Comparison of ENCODE assay signal across 1 cellular context in the genomic region with DNA sequence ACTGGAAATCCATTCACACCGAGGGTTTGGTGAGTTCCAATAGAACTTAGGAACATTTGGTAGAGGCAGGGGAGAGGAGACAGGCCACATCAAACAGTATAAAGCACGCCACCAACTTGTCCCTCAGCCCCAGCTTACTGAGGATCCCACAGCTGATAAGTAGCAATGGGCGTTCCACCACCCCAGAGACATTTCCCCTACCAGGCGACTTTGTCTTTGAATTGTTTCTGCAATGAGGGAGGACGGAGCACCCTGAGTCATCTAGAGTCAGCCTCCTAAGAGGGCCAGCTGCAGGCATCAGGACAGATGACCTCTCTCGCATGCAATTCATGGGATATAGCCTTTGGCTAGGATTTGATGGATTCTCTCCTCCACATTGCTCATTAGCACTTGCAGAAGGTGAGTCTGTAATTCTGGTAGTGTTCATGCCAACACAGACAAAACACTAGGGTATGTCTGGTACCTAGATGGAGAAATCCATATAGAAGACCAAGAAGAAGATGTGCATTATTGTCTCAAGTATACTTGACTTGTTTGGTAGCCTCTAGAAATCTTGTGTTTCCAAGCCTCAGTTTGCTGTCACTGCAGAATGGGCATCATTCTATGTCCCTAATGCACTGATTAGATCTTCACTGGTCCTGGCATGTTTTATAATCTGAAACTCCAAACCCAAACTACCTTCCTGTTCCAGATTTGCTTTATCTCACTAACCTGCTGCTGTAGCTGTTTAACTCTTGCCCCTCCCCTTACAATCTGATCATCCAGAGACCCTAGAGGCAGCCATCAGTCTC.
TF ChIP-seq lines count a peak whose summit lies in the region.

No MANE protein-coding gene starts in this region.

TF ChIP-seq in H1, 55 proteins besides CTCF, POLR2A, EP300 and RAD21 (continued from another document):
- TF ChIP-seq MAX (IDR thresholded peaks at IDR 0.05): no peak
- no peak for TF ChIP-seq TAF7 (optimal IDR thresholded peaks at IDR 0.05; ENCODE audit: borderline replicate concordance, low read depth, low read length)
- no peak for TF ChIP-seq KDM1A (IDR thresholded peaks at IDR 0.05; ENCODE audit: borderline replicate concordance, low read length)
- no peak for TF ChIP-seq HDAC6 (IDR thresholded peaks at IDR 0.05; ENCODE audit: low read depth, low read length)
- no peak for TF ChIP-seq TCF12 (IDR thresholded peaks at IDR 0.05; ENCODE audit: low read depth, low read length)
